8 cellular contexts compared by ENCODE assay signal in the genomic region with DNA sequence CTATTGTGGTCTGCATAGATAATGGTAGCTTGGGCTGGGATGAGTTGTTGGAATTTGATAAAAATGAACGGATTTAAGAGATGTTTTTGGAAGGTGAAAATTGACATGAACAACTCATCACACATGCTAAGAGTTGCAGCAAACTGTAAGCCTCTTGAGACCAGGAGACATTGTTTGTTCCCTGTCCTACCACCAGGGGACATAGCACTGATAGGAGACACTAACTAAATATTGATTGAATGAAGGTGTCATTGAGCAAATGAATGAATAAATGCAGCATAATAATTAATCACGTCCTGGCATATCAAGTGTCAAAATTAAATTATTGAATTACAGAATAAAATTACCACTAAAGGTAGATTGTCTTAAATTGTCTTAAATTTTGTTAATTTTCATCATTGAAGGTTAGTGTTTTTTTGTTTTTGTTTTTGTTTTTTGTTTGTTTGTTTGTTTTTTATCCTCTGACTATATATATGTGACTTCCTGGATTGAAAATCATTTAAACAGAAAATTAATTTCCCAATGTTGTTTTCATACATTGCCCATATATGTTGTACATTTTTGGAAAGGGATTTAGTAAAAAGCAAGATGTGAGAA.
A peak's percentile ranks its signal among the peaks of the same experiment; 100 is the strongest.
DNase-seq lines count a peak whose midpoint lies in the region; ATAC-seq and TF ChIP-seq lines count a peak whose summit lies in the region.

No MANE protein-coding gene starts in this region.

- H3K4me1 Mint-ChIP-seq in immature natural killer cell: no peaks in the 10 kb centered on the region

- H3K27me3 Mint-ChIP-seq in immature natural killer cell (ENCODE audit: low read depth in 3 of 3): peaks cover 0 to 1% (median 0%) of the 10 kb centered on the region in 3 donors

- H3K4me3 Mint-ChIP-seq in immature natural killer cell: no peak overlapping the region

- TF ChIP-seq CTCF in C4-2B (conservative IDR thresholded peaks at IDR 0.05) (peak; percentile 72), VCaP (conservative IDR thresholded peaks at IDR 0.05) (peak; percentile 3; the same call in 1 of the 2 replicates)

- peak; percentile 15 to 39 (median 32) for DNase-seq in immature natural killer cell
- no peak for DNase-seq in NCI-H2081 treated with DMSO at 0.1 percent for 48 hours (lab: John Stamatoyannopoulos, UW)
- DNase-seq in hepatic stellate cell (ENCODE audit: low spot score): no peak
- no peak for DNase-seq in GM19238 (ENCODE audit: insufficient read length, low spot score)

- ATAC-seq in GM21737 (IDR thresholded peaks at IDR 0.05; ENCODE audit: unreplicated experiment) (peak; percentile 59), HG03039 (IDR thresholded peaks at IDR 0.05; ENCODE audit: unreplicated experiment) (no peak)

- no peak overlapping the region for H3K27ac Mint-ChIP-seq in immature natural killer cell

- H3K27ac ChIP-seq in C4-2B (no peak overlapping the region), VCaP (no peak overlapping the region)

- H3K36me3 Mint-ChIP-seq in immature natural killer cell: no peaks in the 10 kb centered on the region

- H3K9me3 Mint-ChIP-seq in immature natural killer cell: no peaks in the 10 kb centered on the region

Comparison
In these comparisons a context has a peak if more than half of its experiments do, and no peak if none do; other contexts are left out.
1. DNase-seq: peak in immature natural killer cell (3 of 3); none in NCI-H2081 treated with DMSO at 0.1 percent for 48 hours (single experiment), hepatic stellate cell (single experiment) and GM19238 (single experiment).